In genomic region chr20:48897298-48898044, GRCh38 we compare ENCODE assay signal across 11 cellular contexts. TPM values are rescaled to one million over a fixed set of nuclear protein-coding genes. Genes with fewer than 3 reads are reported as not detected.
A peak's percentile ranks its signal among the peaks of the same experiment; 100 is the strongest.
DNase-seq lines count a peak whose midpoint lies in the region; ATAC-seq and TF ChIP-seq lines count a peak whose summit lies in the region.
"Had no signal": no experiment of that assay in that cellular context is flagged by ENCODE, and none has a peak within 500 bp of the region (broad histone marks: within the 10 kb centered on the region; RNA-seq: fewer than 3 reads in every experiment).

No MANE protein-coding gene starts in this region.

- no peaks in the 10 kb centered on the region for H3K27me3 ChIP-seq in skeletal muscle tissue (ENCODE audit: control insufficient read depth in 3 of 3, insufficient read depth in 3 of 3, low read length in 3 of 3)
- H3K27me3 ChIP-seq: uterus had no signal

- TF ChIP-seq CTCF in RWPE1 (conservative IDR thresholded peaks at IDR 0.05; ENCODE audit: low read depth) = no peak

- no peak for ATAC-seq in GM19463 (IDR thresholded peaks at IDR 0.05; ENCODE audit: unreplicated experiment)
- ATAC-seq: left lobe of liver had no signal

- H3K9me3 ChIP-seq in skeletal muscle tissue (ENCODE audit: control insufficient read depth in 3 of 3, low read length in 3 of 3) = no peaks in the 10 kb centered on the region
- H3K9me3 ChIP-seq: uterus had no signal

- CTCF ChIA-PET in RWPE1 (lab: Yijun Ruan, JAX) = interaction anchor here (5.8 kb wide), 1 partner anchor 240 kb away, joined by 68 read pairs; no protein-coding TSS in a partner anchor

- DNase-seq in HCEC 1CT (peak; percentile 91), RWPE1 (ENCODE audit: low spot score) (peak; percentile 93), fibroblast of gingiva (ENCODE audit: low read depth) (peak; percentile 74), hippocampal formation (lab: John Stamatoyannopoulos, UW) (no peak), NCI-H1436 (lab: John Stamatoyannopoulos, UW) (no peak)
- DNase-seq: activated CD4-positive, alpha-beta memory T cell treated with anti-CD3 and anti-CD28 coated beads, Interleukin-2, amount 10 ng/mL, durations not matched to agents 7 days and 5 days; stimulated activated CD4-positive, alpha-beta T cell treated with anti-CD3 and anti-CD28 coated beads, Interleukin-2, amount 100 ng/mL, for 48 hours; uterus had no signal

- POLR2A ChIA-PET in RWPE1 (lab: Yijun Ruan, JAX; ENCODE audit: low non-redundant PET) = interaction anchor here (0.5 kb wide), 1 partner anchor 489 kb away, joined by 3 read pairs; no protein-coding TSS in a partner anchor

- peak overlapping the region in 1 of 3 donors; percentile 22 for H3K4me3 ChIP-seq in skeletal muscle tissue (ENCODE audit: low read length in 3 of 3)
- H3K4me3 ChIP-seq: uterus had no signal

- H3K27ac ChIP-seq in RWPE1 (peak overlapping the region; percentile 43), skeletal muscle tissue (ENCODE audit: low read depth, low read length) (peak overlapping the region; percentile 87)
- H3K27ac ChIP-seq: uterus had no signal

- peak overlapping the region; percentile 2 to 62 (median 42) for H3K9ac ChIP-seq in skeletal muscle tissue (ENCODE audit: low read depth in 1 of 3, low read length in 3 of 3)

- H3K4me1 ChIP-seq in skeletal muscle tissue (ENCODE audit: control insufficient read depth in 3 of 3, insufficient read depth in 3 of 3, low read length in 3 of 3) = peaks cover 6 to 13% (median 8%) of the 10 kb centered on the region in 3 donors
- H3K4me1 ChIP-seq: uterus had no signal

- H3K36me3 ChIP-seq in skeletal muscle tissue (ENCODE audit: control insufficient read depth in 3 of 3, insufficient read depth in 3 of 3, low read length in 3 of 3) = no peaks in the 10 kb centered on the region
- H3K36me3 ChIP-seq: uterus had no signal

RNA-seq across cellular contexts. Expression of gene ARFGEF2, which starts 24.0 kb away (rescaled TPM):
- total RNA-seq in skeletal muscle tissue = 18.3 TPM

Comparison
In these comparisons a context has a peak if more than half of its experiments do, and no peak if none do; other contexts are left out.
1. DNase-seq: peak in HCEC 1CT (single experiment), RWPE1 (single experiment) and fibroblast of gingiva (single experiment); none in hippocampal formation (0 of 2) and NCI-H1436 (single experiment).